In genomic region chr3:28844688-28845324, GRCh38 we compare ENCODE assay signal across 25 cellular contexts.
"Had no signal": no experiment of that assay in that cellular context is flagged by ENCODE, and none has a peak within 500 bp of the region (broad histone marks: within the 10 kb centered on the region; RNA-seq: fewer than 3 reads in every experiment).

No MANE protein-coding gene starts in this region.

- H3K4me3 Mint-ChIP-seq: natural killer cell; neural crest cell; stimulated activated effector memory CD8-positive, alpha-beta T cell treated with anti-CD3 and anti-CD28 coated beads, Interleukin-12 subunit alpha, Interleukin-12 subunit beta, amount 100 ng/mL, for 72 hours had no signal

- H3K4me3 ChIP-seq: colonic mucosa, esophagus squamous epithelium, heart left ventricle, mucosa of descending colon, pancreas, suprapubic skin, thyroid gland, upper lobe of right lung, vagina had no signal

- H3K27ac Mint-ChIP-seq: natural killer cell; progenitor cell of endocrine pancreas; stimulated activated effector memory CD8-positive, alpha-beta T cell treated with anti-CD3 and anti-CD28 coated beads, Interleukin-12 subunit alpha, Interleukin-12 subunit beta, amount 100 ng/mL, for 72 hours had no signal

- DNase-seq: colonic mucosa; dermis blood vessel endothelial cell; esophagus squamous epithelium; foreskin keratinocyte; hippocampal formation; left colon; mammary epithelial cell; mucosa of descending colon; natural killer cell; occipital lobe; pancreas; small intestine; stimulated activated CD4-positive, alpha-beta T cell treated with anti-CD3 and anti-CD28 coated beads, Interleukin-12 subunit alpha, Interleukin-12 subunit beta, amount 100 ng/mL, for 4 hours; stimulated activated CD4-positive, alpha-beta T cell treated with anti-CD3 and anti-CD28 coated beads, Interleukin-4, amount 100 ng/mL, for 1 hour; stimulated activated CD8-positive, alpha-beta memory T cell treated with anti-CD3 and anti-CD28 coated beads, Interleukin-4, amount 100 ng/mL, for 48 hours; stimulated activated naive CD8-positive, alpha-beta T cell treated with anti-CD3 and anti-CD28 coated beads, Interleukin-15, Interleukin-2, amounts not matched to agents 100 U/mL and 50 U/mL, for 24 hours; thyroid gland; upper lobe of right lung had no signal

- H3K9me3 ChIP-seq: colonic mucosa, esophagus squamous epithelium, heart left ventricle, mucosa of descending colon, pancreas, suprapubic skin, thyroid gland, upper lobe of right lung, vagina had no signal

- H3K4me1 ChIP-seq: colonic mucosa, esophagus squamous epithelium, foreskin keratinocyte, heart left ventricle, pancreas, suprapubic skin, upper lobe of right lung, vagina had no signal

- H3K4me1 Mint-ChIP-seq: natural killer cell; stimulated activated effector memory CD8-positive, alpha-beta T cell treated with anti-CD3 and anti-CD28 coated beads, Interleukin-12 subunit alpha, Interleukin-12 subunit beta, amount 100 ng/mL, for 72 hours had no signal

- H3K9me3 Mint-ChIP-seq: neural crest cell; stimulated activated effector memory CD8-positive, alpha-beta T cell treated with anti-CD3 and anti-CD28 coated beads, Interleukin-12 subunit alpha, Interleukin-12 subunit beta, amount 100 ng/mL, for 72 hours had no signal

- ATAC-seq: foreskin keratinocyte; left colon; mucosa of descending colon; natural killer cell; pancreas; sciatic nerve; stimulated activated effector memory CD8-positive, alpha-beta T cell treated with anti-CD3 and anti-CD28 coated beads, Interleukin-12 subunit alpha, Interleukin-12 subunit beta, amount 100 ng/mL, for 72 hours; stimulated activated naive CD8-positive, alpha-beta T cell treated with anti-CD3 and anti-CD28 coated beads, Interleukin-15, Interleukin-2, amounts not matched to agents 100 U/mL and 50 U/mL, for 24 hours; upper lobe of right lung had no signal

- H3K36me3 Mint-ChIP-seq: natural killer cell; stimulated activated effector memory CD8-positive, alpha-beta T cell treated with anti-CD3 and anti-CD28 coated beads, Interleukin-12 subunit alpha, Interleukin-12 subunit beta, amount 100 ng/mL, for 72 hours had no signal

- H3K27ac ChIP-seq: colonic mucosa, esophagus squamous epithelium, foreskin keratinocyte, heart left ventricle, pancreas, suprapubic skin, thyroid gland, upper lobe of right lung, vagina had no signal

- H3K27me3 ChIP-seq: colonic mucosa, esophagus squamous epithelium, foreskin keratinocyte, heart left ventricle, pancreas, suprapubic skin, thyroid gland, upper lobe of right lung, vagina had no signal

- H3K36me3 ChIP-seq: colonic mucosa, esophagus squamous epithelium, heart left ventricle, pancreas, suprapubic skin, thyroid gland, upper lobe of right lung, vagina had no signal
